2 cellular contexts compared by ENCODE assay signal in the genomic region with DNA sequence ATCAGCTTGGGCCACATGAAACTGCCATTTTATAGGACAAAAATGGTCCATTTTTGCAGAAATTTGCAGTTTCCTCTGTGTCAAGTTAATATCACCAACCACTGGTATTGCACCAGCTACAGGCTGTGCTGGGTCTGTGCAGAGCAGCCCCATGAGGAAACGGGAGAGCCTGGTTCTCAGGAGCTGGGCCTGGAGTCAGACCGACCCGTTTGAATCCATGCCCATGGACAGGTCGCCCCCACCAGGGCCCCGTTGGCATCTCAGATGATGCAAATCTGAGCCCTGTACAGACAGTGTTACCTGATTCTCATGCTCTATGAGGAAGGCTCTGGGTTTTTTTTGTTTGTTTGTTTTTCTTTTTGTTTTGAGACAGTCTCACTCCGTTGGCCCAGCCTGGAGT.
TF ChIP-seq lines count a peak whose summit lies in the region.

No MANE protein-coding gene starts in this region.

TF ChIP-seq in HEK293, 187 proteins besides CTCF, POLR2A, EP300 and RAD21 (continued from another document):
- TF ChIP-seq, protein P1, sequence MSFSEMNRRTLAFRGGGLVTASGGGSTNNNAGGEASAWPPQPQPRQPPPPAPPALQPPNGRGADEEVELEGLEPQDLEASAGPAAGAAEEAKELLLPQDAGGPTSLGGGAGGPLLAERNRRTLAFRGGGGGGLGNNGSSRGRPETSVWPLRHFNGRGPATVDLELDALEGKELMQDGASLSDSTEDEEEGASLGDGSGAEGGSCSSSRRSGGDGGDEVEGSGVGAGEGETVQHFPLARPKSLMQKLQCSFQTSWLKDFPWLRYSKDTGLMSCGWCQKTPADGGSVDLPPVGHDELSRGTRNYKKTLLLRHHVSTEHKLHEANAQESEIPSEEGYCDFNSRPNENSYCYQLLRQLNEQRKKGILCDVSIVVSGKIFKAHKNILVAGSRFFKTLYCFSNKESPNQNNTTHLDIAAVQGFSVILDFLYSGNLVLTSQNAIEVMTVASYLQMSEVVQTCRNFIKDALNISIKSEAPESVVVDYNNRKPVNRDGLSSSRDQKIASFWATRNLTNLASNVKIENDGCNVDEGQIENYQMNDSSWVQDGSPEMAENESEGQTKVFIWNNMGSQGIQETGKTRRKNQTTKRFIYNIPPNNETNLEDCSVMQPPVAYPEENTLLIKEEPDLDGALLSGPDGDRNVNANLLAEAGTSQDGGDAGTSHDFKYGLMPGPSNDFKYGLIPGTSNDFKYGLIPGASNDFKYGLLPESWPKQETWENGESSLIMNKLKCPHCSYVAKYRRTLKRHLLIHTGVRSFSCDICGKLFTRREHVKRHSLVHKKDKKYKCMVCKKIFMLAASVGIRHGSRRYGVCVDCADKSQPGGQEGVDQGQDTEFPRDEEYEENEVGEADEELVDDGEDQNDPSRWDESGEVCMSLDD (tag by site-specific recombination; IDR thresholded peaks at IDR 0.05): no peak
- no peak for TF ChIP-seq ZNF521 (tag by site-specific recombination; IDR thresholded peaks at IDR 0.05)
TF ChIP-seq in HEK293: peak in this region for 1.

TF ChIP-seq in SK-N-SH treated with all-trans-retinoic acid at 6 μM for 48 hours, 23 proteins besides CTCF, POLR2A, EP300 and RAD21 (continued from another document):
- no peak for TF ChIP-seq ZNF70 (CRISPR knock-in tag; IDR thresholded peaks at IDR 0.05)
- TF ChIP-seq ZFP30 (CRISPR knock-in tag; IDR thresholded peaks at IDR 0.05): no peak
- TF ChIP-seq, protein P2, sequence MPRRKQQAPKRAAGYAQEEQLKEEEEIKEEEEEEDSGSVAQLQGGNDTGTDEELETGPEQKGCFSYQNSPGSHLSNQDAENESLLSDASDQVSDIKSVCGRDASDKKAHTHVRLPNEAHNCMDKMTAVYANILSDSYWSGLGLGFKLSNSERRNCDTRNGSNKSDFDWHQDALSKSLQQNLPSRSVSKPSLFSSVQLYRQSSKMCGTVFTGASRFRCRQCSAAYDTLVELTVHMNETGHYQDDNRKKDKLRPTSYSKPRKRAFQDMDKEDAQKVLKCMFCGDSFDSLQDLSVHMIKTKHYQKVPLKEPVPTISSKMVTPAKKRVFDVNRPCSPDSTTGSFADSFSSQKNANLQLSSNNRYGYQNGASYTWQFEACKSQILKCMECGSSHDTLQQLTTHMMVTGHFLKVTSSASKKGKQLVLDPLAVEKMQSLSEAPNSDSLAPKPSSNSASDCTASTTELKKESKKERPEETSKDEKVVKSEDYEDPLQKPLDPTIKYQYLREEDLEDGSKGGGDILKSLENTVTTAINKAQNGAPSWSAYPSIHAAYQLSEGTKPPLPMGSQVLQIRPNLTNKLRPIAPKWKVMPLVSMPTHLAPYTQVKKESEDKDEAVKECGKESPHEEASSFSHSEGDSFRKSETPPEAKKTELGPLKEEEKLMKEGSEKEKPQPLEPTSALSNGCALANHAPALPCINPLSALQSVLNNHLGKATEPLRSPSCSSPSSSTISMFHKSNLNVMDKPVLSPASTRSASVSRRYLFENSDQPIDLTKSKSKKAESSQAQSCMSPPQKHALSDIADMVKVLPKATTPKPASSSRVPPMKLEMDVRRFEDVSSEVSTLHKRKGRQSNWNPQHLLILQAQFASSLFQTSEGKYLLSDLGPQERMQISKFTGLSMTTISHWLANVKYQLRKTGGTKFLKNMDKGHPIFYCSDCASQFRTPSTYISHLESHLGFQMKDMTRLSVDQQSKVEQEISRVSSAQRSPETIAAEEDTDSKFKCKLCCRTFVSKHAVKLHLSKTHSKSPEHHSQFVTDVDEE (CRISPR knock-in tag; IDR thresholded peaks at IDR 0.05): no peak
- TF ChIP-seq BACH2 (CRISPR knock-in tag; IDR thresholded peaks at IDR 0.05; ENCODE audit: borderline replicate concordance): no peak
